In genomic region chr20:2303693-2304092, GRCh38 we compare ENCODE assay signal across 2 cellular contexts.
TF ChIP-seq lines count a peak whose summit lies in the region.

No MANE protein-coding gene starts in this region.

TF ChIP-seq in liver, 16 proteins besides CTCF, POLR2A, EP300 and RAD21 (continued from another document):
- TF ChIP-seq ZBTB33 (IDR thresholded peaks at IDR 0.05) (no peak), FOXA2 (IDR thresholded peaks at IDR 0.05) (no peak), YY1 (IDR thresholded peaks at IDR 0.05) (peak; percentile 64), RXRA (IDR thresholded peaks at IDR 0.05) (peak; percentile 74 to 85), HNF4G (IDR thresholded peaks at IDR 0.05) (no peak), NR2F2 (IDR thresholded peaks at IDR 0.05) (no peak), EGR1 (IDR thresholded peaks at IDR 0.05; ENCODE audit: low read depth in 2 of 2) (no peak), HNF4A (conservative IDR thresholded peaks at IDR 0.05) (peak; percentile 42 to 68), FOXA1 (IDR thresholded peaks at IDR 0.05) (no peak)
- TF ChIP-seq, protein P1, sequence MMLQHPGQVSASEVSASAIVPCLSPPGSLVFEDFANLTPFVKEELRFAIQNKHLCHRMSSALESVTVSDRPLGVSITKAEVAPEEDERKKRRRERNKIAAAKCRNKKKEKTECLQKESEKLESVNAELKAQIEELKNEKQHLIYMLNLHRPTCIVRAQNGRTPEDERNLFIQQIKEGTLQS (IDR thresholded peaks at IDR 0.05), result no peak
- TF ChIP-seq, protein P2, sequence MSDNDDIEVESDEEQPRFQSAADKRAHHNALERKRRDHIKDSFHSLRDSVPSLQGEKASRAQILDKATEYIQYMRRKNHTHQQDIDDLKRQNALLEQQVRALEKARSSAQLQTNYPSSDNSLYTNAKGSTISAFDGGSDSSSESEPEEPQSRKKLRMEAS (IDR thresholded peaks at IDR 0.05), result peak; percentile 91
- TF ChIP-seq, protein P3, sequence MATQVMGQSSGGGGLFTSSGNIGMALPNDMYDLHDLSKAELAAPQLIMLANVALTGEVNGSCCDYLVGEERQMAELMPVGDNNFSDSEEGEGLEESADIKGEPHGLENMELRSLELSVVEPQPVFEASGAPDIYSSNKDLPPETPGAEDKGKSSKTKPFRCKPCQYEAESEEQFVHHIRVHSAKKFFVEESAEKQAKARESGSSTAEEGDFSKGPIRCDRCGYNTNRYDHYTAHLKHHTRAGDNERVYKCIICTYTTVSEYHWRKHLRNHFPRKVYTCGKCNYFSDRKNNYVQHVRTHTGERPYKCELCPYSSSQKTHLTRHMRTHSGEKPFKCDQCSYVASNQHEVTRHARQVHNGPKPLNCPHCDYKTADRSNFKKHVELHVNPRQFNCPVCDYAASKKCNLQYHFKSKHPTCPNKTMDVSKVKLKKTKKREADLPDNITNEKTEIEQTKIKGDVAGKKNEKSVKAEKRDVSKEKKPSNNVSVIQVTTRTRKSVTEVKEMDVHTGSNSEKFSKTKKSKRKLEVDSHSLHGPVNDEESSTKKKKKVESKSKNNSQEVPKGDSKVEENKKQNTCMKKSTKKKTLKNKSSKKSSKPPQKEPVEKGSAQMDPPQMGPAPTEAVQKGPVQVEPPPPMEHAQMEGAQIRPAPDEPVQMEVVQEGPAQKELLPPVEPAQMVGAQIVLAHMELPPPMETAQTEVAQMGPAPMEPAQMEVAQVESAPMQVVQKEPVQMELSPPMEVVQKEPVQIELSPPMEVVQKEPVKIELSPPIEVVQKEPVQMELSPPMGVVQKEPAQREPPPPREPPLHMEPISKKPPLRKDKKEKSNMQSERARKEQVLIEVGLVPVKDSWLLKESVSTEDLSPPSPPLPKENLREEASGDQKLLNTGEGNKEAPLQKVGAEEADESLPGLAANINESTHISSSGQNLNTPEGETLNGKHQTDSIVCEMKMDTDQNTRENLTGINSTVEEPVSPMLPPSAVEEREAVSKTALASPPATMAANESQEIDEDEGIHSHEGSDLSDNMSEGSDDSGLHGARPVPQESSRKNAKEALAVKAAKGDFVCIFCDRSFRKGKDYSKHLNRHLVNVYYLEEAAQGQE (IDR thresholded peaks at IDR 0.05), result peak; percentile 31
TF ChIP-seq in liver: peak in this region for 8.

TF ChIP-seq in HepG2, 621 proteins besides CTCF, POLR2A, EP300 and RAD21 (continued from another document):
- TF ChIP-seq ZNF207 (IDR thresholded peaks at IDR 0.05; ENCODE audit: borderline replicate concordance) (no peak), ZNF615 (CRISPR knock-in tag; IDR thresholded peaks at IDR 0.05; ENCODE audit: borderline replicate concordance) (no peak), ZNF12 (CRISPR knock-in tag; IDR thresholded peaks at IDR 0.05) (no peak), ZNF446 (CRISPR knock-in tag; IDR thresholded peaks at IDR 0.05) (no peak), RNF219 (CRISPR knock-in tag; IDR thresholded peaks at IDR 0.05) (no peak), IKZF1 (IDR thresholded peaks at IDR 0.05) (no peak), DNMT3B (CRISPR knock-in tag; conservative IDR thresholded peaks at IDR 0.05) (no peak), NFE2L2 (IDR thresholded peaks at IDR 0.05; ENCODE audit: low read length) (no peak)
- TF ChIP-seq, protein P4, sequence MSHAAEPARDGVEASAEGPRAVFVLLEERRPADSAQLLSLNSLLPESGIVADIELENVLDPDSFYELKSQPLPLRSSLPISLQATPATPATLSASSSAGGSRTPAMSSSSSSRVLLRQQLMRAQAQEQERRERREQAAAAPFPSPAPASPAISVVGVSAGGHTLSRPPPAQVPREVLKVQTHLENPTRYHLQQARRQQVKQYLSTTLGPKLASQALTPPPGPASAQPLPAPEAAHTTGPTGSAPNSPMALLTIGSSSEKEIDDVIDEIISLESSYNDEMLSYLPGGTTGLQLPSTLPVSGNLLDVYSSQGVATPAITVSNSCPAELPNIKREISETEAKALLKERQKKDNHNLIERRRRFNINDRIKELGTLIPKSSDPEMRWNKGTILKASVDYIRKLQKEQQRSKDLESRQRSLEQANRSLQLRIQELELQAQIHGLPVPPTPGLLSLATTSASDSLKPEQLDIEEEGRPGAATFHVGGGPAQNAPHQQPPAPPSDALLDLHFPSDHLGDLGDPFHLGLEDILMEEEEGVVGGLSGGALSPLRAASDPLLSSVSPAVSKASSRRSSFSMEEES (CRISPR knock-in tag; IDR thresholded peaks at IDR 0.05), result no peak
